10 cellular contexts compared by ENCODE assay signal in the genomic region with DNA sequence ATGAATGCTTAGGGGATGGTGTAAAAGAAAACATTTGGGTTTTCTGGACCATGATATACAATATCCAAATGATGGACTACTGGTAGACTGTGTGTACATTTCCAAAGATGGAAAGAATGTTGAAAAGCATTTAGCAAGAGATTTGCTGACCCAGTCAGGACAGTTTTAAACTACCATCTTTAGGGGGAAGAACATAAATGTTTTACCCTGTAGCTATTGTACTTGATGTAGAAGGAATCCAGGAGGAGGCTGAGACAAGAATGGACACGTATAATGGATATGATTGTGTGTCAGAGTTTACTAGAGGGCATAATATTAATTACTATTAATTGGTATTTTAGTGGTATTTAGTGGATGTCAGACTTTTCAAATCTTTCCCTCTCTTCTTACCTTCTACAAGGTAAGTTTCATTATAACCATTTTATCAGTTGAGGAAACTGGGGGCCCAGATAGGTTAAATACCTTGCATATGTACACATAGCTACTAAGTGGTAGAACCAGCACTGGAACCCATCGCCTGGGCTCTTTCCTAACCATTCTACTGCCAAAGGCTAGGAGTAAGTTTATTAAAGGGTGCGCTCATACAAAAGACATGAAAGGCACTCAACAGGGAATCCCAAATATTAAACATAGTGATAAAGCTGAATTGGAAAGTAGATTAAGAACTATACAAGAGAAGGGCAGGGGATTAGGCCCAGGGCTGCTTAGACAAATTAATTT. TPM values are rescaled to one million over a fixed set of nuclear protein-coding genes. Genes with fewer than 3 reads are reported as not detected.
"Had no signal": no experiment of that assay in that cellular context is flagged by ENCODE, and none has a peak within 500 bp of the region (broad histone marks: within the 10 kb centered on the region; RNA-seq: fewer than 3 reads in every experiment).

No MANE protein-coding gene starts in this region.

- FAIRE-seq: HepG2, K562 had no signal

- H3K27ac Mint-ChIP-seq: HFFc6 had no signal

- H2AFZ ChIP-seq: GM23248 had no signal

- H3K36me3 ChIP-seq: HAP-1 had no signal

- DNase-seq: GM23248, GOT3, H7, HFFc6 had no signal

- H3K9me3 ChIP-seq: HAP-1 had no signal

- H3K4me1 ChIP-seq: HAP-1 had no signal

- H3K4me3 Mint-ChIP-seq: HFFc6 had no signal

- H3K9me3 Mint-ChIP-seq: HFFc6 had no signal

- H3K9ac ChIP-seq: GM23248 had no signal

- ATAC-seq: HCT116, HepG2, K562 had no signal

- H3K27ac ChIP-seq: GM23248, HL-60 had no signal

- H3K4me3 ChIP-seq: GM23248, HAP-1, K562 had no signal

RNA-seq across cellular contexts. Expression of gene TACR1, which starts 8.9 kb away (rescaled TPM):
- total RNA-seq: HepG2, HT1080, K562 had no signal
- polyA plus RNA-seq: HepG2, K562 had no signal
